In genomic region chr2:48530033-48530804, GRCh38 we compare ENCODE assay signal across 8 cellular contexts. TPM values are rescaled to one million over a fixed set of nuclear protein-coding genes. Genes with fewer than 3 reads are reported as not detected.
DNase-seq lines count a peak whose midpoint lies in the region; ATAC-seq and TF ChIP-seq lines count a peak whose summit lies in the region.

STON1 (plus strand) TSS chr2:48530154; CDS start chr2:48580634, 50,480 bp downstream.

- peak; percentile 56 for ATAC-seq in GM19035 (IDR thresholded peaks at IDR 0.05; ENCODE audit: unreplicated experiment)
- ATAC-seq in foreskin keratinocyte, result peak; percentile 43
- ATAC-seq in HG02970 (IDR thresholded peaks at IDR 0.05; ENCODE audit: low FRiP score, unreplicated experiment), result no peak

- H3K9me3 ChIP-seq in AG04450 (ENCODE audit: control insufficient read depth, insufficient read depth, low read length), result no peaks in the 10 kb centered on the region; the same call in 1 of the 2 replicates
- H3K9me3 ChIP-seq in neural progenitor cell (ENCODE audit: low read depth), result no peaks in the 10 kb centered on the region

- H3K27me3 ChIP-seq in AG04450 (ENCODE audit: control insufficient read depth, insufficient read depth, low read length), result no peaks in the 10 kb centered on the region
- H3K27me3 ChIP-seq in foreskin keratinocyte, result no peaks in the 10 kb centered on the region
- no peaks in the 10 kb centered on the region for H3K27me3 ChIP-seq in neural progenitor cell

- no peaks in the 10 kb centered on the region for H3K9me3 Mint-ChIP-seq in neural progenitor cell

- peaks cover 22% of the 10 kb centered on the region for H4K20me1 ChIP-seq in neural progenitor cell (ENCODE audit: low read depth)

- peak within 1 kb of the TSS; percentile 96 for H3K4me3 Mint-ChIP-seq in neural progenitor cell

- peaks cover 48% of the 10 kb centered on the region for H3K79me2 ChIP-seq in neural progenitor cell (ENCODE audit: low read depth)

- H3K36me3 ChIP-seq in neural progenitor cell, result no peaks in the 10 kb centered on the region

- CTCF ChIA-PET in AG04450 (lab: Charles Lee), result interaction anchor here (0.6 to 3.7 kb wide), 5 partner anchors 14 to 423 kb away, joined by 3 to 11 read pairs (median 3); no protein-coding TSS in a partner anchor

- H3K27ac ChIP-seq in AG04450 (ENCODE audit: low read depth, low read length) (peak within 1 kb of the TSS; percentile 11), foreskin keratinocyte (peak within 1 kb of the TSS; percentile 50), neural progenitor cell (peak within 1 kb of the TSS; percentile 28)

- H2AFZ ChIP-seq in neural progenitor cell (replicated peaks), result peak within 1 kb of the TSS; percentile 45

- POLR2A ChIA-PET in AG04450 (lab: Yijun Ruan, JAX), result interaction anchor here (0.5 to 1.4 kb wide), 3 partner anchors 20 to 71 kb away, joined by 4 to 10 read pairs (median 6); no protein-coding TSS in a partner anchor

- TF ChIP-seq CTCF in AG04450 (IDR thresholded peaks at IDR 0.05; ENCODE audit: low read depth, low read length) (peak; percentile 20; the same call in 1 of the 2 replicates), LNCaP clone FGC (IDR thresholded peaks at IDR 0.05; ENCODE audit: control insufficient read depth, extremely low read depth, insufficient read depth) (no peak), foreskin keratinocyte (conservative IDR thresholded peaks at IDR 0.05) (no peak), neural progenitor cell (IDR thresholded peaks at IDR 0.05) (peak; percentile 17)

- peaks cover 41% of the 10 kb centered on the region for H3K4me1 Mint-ChIP-seq in neural progenitor cell

- peak within 1 kb of the TSS; percentile 38 for H3K9ac ChIP-seq in neural progenitor cell

- H3K27me3 Mint-ChIP-seq in neural progenitor cell (ENCODE audit: insufficient read depth, low read depth), result peaks cover 12% of the 10 kb centered on the region

- H3F3A ChIP-seq in neural progenitor cell (ENCODE audit: low read depth), result peaks cover 45% of the 10 kb centered on the region

- peak within 1 kb of the TSS; percentile 92 for H3K27ac Mint-ChIP-seq in neural progenitor cell

- H3K4me1 ChIP-seq in foreskin keratinocyte (no peaks in the 10 kb centered on the region), neural progenitor cell (peaks cover 36% of the 10 kb centered on the region)

- H3K36me3 Mint-ChIP-seq in neural progenitor cell, result peaks cover 6% of the 10 kb centered on the region

- H3K4me2 ChIP-seq in neural progenitor cell, result peak within 1 kb of the TSS; percentile 95

- H3K4me3 ChIP-seq in AG04450 (ENCODE audit: low read depth, low read length) (peak within 1 kb of the TSS; percentile 84), LNCaP clone FGC (ENCODE audit: low read depth, low read length) (peak within 1 kb of the TSS; percentile 61), neural progenitor cell (peak within 1 kb of the TSS; percentile 83)

- DNase-seq in AG04450 (ENCODE audit: low read depth, low spot score), result no peak
- DNase-seq in LNCaP clone FGC (ENCODE audit: low read depth), result no peak
- peak; percentile 30 to 37 for DNase-seq in activated T-cell treated with anti-CD3 and anti-CD28 coated beads, Interleukin-2, amount 50 U/mL, for 48 hours
- DNase-seq in foreskin keratinocyte, result no peak
- peak; percentile 72 for DNase-seq in neural progenitor cell (ENCODE audit: low spot score)
- no peak for DNase-seq in NCI-H1092 (lab: John Stamatoyannopoulos, UW)

RNA-seq across cellular contexts. Expression of gene STON1, which starts in this region (rescaled TPM):
- polyA plus RNA-seq in AG04450 (2011; rRNA removed) (13.5 and 17.8 TPM in 2 replicates), foreskin keratinocyte (0.32 and 0.37 TPM in 2 replicates)
- 13.9 and 20.9 TPM in 2 replicates for polyA minus RNA-seq in AG04450 (2011; rRNA and poly(A)+ RNA removed)
- total RNA-seq in foreskin keratinocyte (0.67 and 0.99 TPM in 2 replicates), neural progenitor cell (ENCODE audit: low replicate concordance) (36.7 and 51.7 TPM in 2 replicates)

Comparison
In these comparisons a context has a peak if more than half of its experiments do, and no peak if none do; other contexts are left out.
1. RNA of gene STON1 (total RNA-seq): 36.7 to 51.7 TPM in neural progenitor cell; 0.67 to 0.99 TPM in foreskin keratinocyte; every median in the first group is over 10 times any median in the second.
2. RNA of gene STON1 (polyA plus RNA-seq): 13.5 to 17.8 TPM in AG04450; 0.32 to 0.37 TPM in foreskin keratinocyte; every median in the first group is over 10 times any median in the second.
3. Peak in ATAC-seq and H3K27ac ChIP-seq in foreskin keratinocyte; RNA of the gene not detected or under 1 TPM.
4. DNase-seq: peak in activated T-cell treated with anti-CD3 and anti-CD28 coated beads, Interleukin-2, amount 50 U/mL, for 48 hours (2 of 2) and neural progenitor cell (single experiment); none in AG04450 (single experiment), LNCaP clone FGC (single experiment), foreskin keratinocyte (0 of 2) and NCI-H1092 (single experiment).
5. CTCF ChIP-seq: peak in AG04450 (single experiment) and neural progenitor cell (single experiment); none in LNCaP clone FGC (single experiment) and foreskin keratinocyte (single experiment).
6. Peak in every context shown above with its lines, with median percentiles within 50 percentile points of each other: H3K27ac ChIP-seq and H3K4me3 ChIP-seq.